Comparison of ENCODE assay signal across 22 cellular contexts in genomic region chr15:99589801-99590200, GRCh38.
"Had no signal": no experiment of that assay in that cellular context is flagged by ENCODE, and none has a peak within 500 bp of the region (broad histone marks: within the 10 kb centered on the region; RNA-seq: fewer than 3 reads in every experiment).

No MANE protein-coding gene starts in this region.

- H3K27ac Mint-ChIP-seq: activated CD4-positive, alpha-beta memory T cell treated with anti-CD3 and anti-CD28 coated beads, Interleukin-2, amount 10 ng/mL, durations not matched to agents 7 days and 5 days; activated naive CD8-positive, alpha-beta T cell treated with anti-CD3 and anti-CD28 coated beads, Interleukin-2, amount 50 U/mL, for 24 hours; activated T-cell treated with anti-CD3 and anti-CD28 coated beads, Interleukin-2, amount 50 U/mL, for 72 hours; stimulated activated memory B cell treated with anti-CD40 and anti-IgM and Interleukin-4, amounts not matched to agents 10 μg/mL and 1 μg/mL and 100 μg/mL, for 72 hours; T-helper 2 cell treated with Interferon-gamma antibody and Interleukin-4, amounts not matched to agents 5 μg/mL and 100 μg/mL, for 36 hours; type B pancreatic cell had no signal

- DNase-seq: activated CD4-positive, alpha-beta memory T cell treated with anti-CD3 and anti-CD28 coated beads, Interleukin-2, amount 10 ng/mL, durations not matched to agents 7 days and 5 days; activated CD4-positive, alpha-beta T cell treated with anti-CD3 and anti-CD28 coated beads for 48 hours; activated CD4-positive, CD25-positive, alpha-beta regulatory T cell; activated gamma-delta T cell; activated naive CD4-positive, alpha-beta T cell treated with anti-CD3 and anti-CD28 coated beads, Interleukin-2, amount 50 U/mL, for 16 hours; activated naive CD8-positive, alpha-beta T cell treated with anti-CD3 and anti-CD28 coated beads, Interleukin-2, amount 50 U/mL, for 24 hours; activated T-cell treated with anti-CD3 and anti-CD28 coated beads, Interleukin-2, amount 50 U/mL, for 72 hours; dermis blood vessel endothelial cell; effector memory CD4-positive, alpha-beta T cell; foreskin keratinocyte; left colon; mesenchymal stem cell; mucosa of descending colon; nucleus accumbens; posterior cingulate gyrus; right lobe of liver; small intestine; stimulated activated CD4-positive, alpha-beta T cell treated with anti-CD3 and anti-CD28 coated beads, Interleukin-2, amount 100 ng/mL, for 24 hours had no signal

- H3K4me3 ChIP-seq: mucosa of descending colon, right lobe of liver, thoracic aorta had no signal

- H3K27ac ChIP-seq: foreskin keratinocyte, right lobe of liver, thoracic aorta had no signal

- H3K4me1 ChIP-seq: foreskin keratinocyte had no signal

- H3K27me3 Mint-ChIP-seq: activated CD4-positive, alpha-beta memory T cell treated with anti-CD3 and anti-CD28 coated beads, Interleukin-2, amount 10 ng/mL, durations not matched to agents 7 days and 5 days; activated naive CD8-positive, alpha-beta T cell treated with anti-CD3 and anti-CD28 coated beads, Interleukin-2, amount 50 U/mL, for 24 hours; stimulated activated memory B cell treated with anti-CD40 and anti-IgM and Interleukin-4, amounts not matched to agents 10 μg/mL and 1 μg/mL and 100 μg/mL, for 72 hours; type B pancreatic cell had no signal

- H3K4me3 Mint-ChIP-seq: activated CD4-positive, alpha-beta memory T cell treated with anti-CD3 and anti-CD28 coated beads, Interleukin-2, amount 10 ng/mL, durations not matched to agents 7 days and 5 days; activated naive CD8-positive, alpha-beta T cell treated with anti-CD3 and anti-CD28 coated beads, Interleukin-2, amount 50 U/mL, for 24 hours; activated T-cell treated with anti-CD3 and anti-CD28 coated beads, Interleukin-2, amount 50 U/mL, for 72 hours; stimulated activated memory B cell treated with anti-CD40 and anti-IgM and Interleukin-4, amounts not matched to agents 10 μg/mL and 1 μg/mL and 100 μg/mL, for 72 hours; T-helper 2 cell treated with Interferon-gamma antibody and Interleukin-4, amounts not matched to agents 5 μg/mL and 100 μg/mL, for 36 hours; type B pancreatic cell had no signal

- H3K27me3 ChIP-seq: foreskin keratinocyte, right lobe of liver had no signal

- ATAC-seq: activated naive CD8-positive, alpha-beta T cell treated with anti-CD3 and anti-CD28 coated beads, Interleukin-2, amount 50 U/mL, for 24 hours; activated T-cell treated with anti-CD3 and anti-CD28 coated beads, Interleukin-2, amount 50 U/mL, for 72 hours; foreskin keratinocyte; left colon; mucosa of descending colon; right lobe of liver; stimulated activated memory B cell treated with anti-CD40 and anti-IgM and Interleukin-4, amounts not matched to agents 10 μg/mL and 1 μg/mL and 100 μg/mL, for 72 hours had no signal
